In the genomic region with DNA sequence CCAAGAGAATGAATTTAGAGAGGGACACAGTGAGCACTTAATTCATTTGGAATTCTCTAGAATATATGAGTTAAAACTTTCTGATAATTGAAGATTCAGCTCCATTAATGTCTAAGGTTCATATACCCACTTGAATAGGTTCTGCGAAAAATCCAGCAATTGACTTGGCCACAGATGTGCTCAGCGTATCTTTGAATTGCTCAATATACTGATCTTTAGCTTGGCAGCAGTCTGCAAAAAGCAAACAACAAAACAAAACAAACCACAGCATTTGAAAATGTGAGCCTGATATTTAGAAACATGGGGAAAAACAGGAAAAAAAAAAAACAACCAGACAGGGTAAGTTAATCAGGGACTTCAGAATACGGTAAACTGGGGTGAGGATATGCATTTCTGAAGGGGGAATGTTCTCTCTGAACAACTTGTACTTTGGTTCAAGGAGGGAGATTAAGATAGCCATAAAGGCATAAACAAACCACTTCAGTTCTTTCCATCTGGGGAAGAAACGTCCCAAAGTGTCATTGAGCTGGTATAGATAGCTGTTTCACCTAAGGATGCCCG, we compare ENCODE assay signal across 18 cellular contexts. TPM values are rescaled to one million over a fixed set of nuclear protein-coding genes. Genes with fewer than 3 reads are reported as not detected.
DNase-seq lines count a peak whose midpoint lies in the region; ATAC-seq, FAIRE-seq and TF ChIP-seq lines count a peak whose summit lies in the region.
"Had no signal": no experiment of that assay in that cellular context is flagged by ENCODE, and none has a peak within 500 bp of the region (broad histone marks: within the 10 kb centered on the region; RNA-seq: fewer than 3 reads in every experiment).

No MANE protein-coding gene starts in this region.

- H3K36me3 Mint-ChIP-seq in stimulated activated memory B cell treated with anti-CD40 and anti-IgM and Interleukin-4, amounts not matched to agents 10 μg/mL and 1 μg/mL and 100 μg/mL, for 72 hours = no peaks in the 10 kb centered on the region

- FAIRE-seq in HepG2 (lab: Jason Lieb, UNC) (no peak), small intestine (lab: Jason Lieb, UNC) (no peak)

- peak; percentile 75 for DNase-seq in NCI-H1105 treated with DMSO at 0.1 percent for 48 hours (lab: John Stamatoyannopoulos, UW)
- DNase-seq in amniotic epithelial cell (ENCODE audit: low read depth) = peak; percentile 72
- no peak for DNase-seq in HepG2 (ENCODE audit: low spot score)
- DNase-seq in small intestine = peak; percentile 21
- no peak for DNase-seq in iPS-NIHi11 (ENCODE audit: low spot score)
- DNase-seq in gastrocnemius medialis = no peak
- DNase-seq: EL, NCI-H1417 treated with DMSO at 0.1 percent for 48 hours, NCI-H1930, NCI-H2171 treated with DMSO at 0.1 percent for 48 hours, NCI-H446 treated with DMSO at 0.1 percent for 48 hours, NCI-H774 had no signal

- H3K27me3 ChIP-seq in HepG2 (ENCODE audit: control insufficient read depth in 1 of 2, insufficient read depth in 2 of 2, low read length in 2 of 2) (no peaks in the 10 kb centered on the region; a peak in 1 of 5 replicates), small intestine (ENCODE audit: control insufficient read depth in 2 of 2, insufficient read depth in 2 of 2, low read length in 2 of 2) (no peaks in the 10 kb centered on the region), gastrocnemius medialis (no peaks in the 10 kb centered on the region)
- H3K27me3 ChIP-seq: SJSA1 had no signal

- no peak overlapping the region for H2AFZ ChIP-seq in HepG2 (ENCODE audit: low read length)

- no peak overlapping the region for H3K4me3 ChIP-seq in HepG2 (replicated peaks in 1 of 3; ENCODE audit: insufficient read depth in 1 of 3, low read depth in 2 of 3, low read length in 3 of 3)
- H3K4me3 ChIP-seq in small intestine (ENCODE audit: low read depth in 1 of 2, low read length in 2 of 2) = no peak overlapping the region
- no peak overlapping the region for H3K4me3 ChIP-seq in gastrocnemius medialis
- H3K4me3 ChIP-seq: HAP-1, SJSA1 had no signal

- no peak for TF ChIP-seq RAD21 in HepG2 (CRISPR knock-in tag; IDR thresholded peaks at IDR 0.05)

- no TSS peak for BruUV-seq in HepG2 (replicated peaks; lab: Mats Ljungman, UMichigan)

- H3K4me3 Mint-ChIP-seq in stimulated activated memory B cell treated with anti-CD40 and anti-IgM and Interleukin-4, amounts not matched to agents 10 μg/mL and 1 μg/mL and 100 μg/mL, for 72 hours = no peak overlapping the region

- peak overlapping the region; percentile 53; the same call in 1 of the 2 replicates for H3K4me2 ChIP-seq in HepG2 (ENCODE audit: low read depth, low read length)

- no peak overlapping the region for H3K27ac Mint-ChIP-seq in stimulated activated memory B cell treated with anti-CD40 and anti-IgM and Interleukin-4, amounts not matched to agents 10 μg/mL and 1 μg/mL and 100 μg/mL, for 72 hours

- ATAC-seq in HepG2 = peak; percentile 58; the same call in 1 of the 3 replicates
- ATAC-seq in stimulated activated memory B cell treated with anti-CD40 and anti-IgM and Interleukin-4, amounts not matched to agents 10 μg/mL and 1 μg/mL and 100 μg/mL, for 72 hours = no peak
- no peak for ATAC-seq in gastrocnemius medialis

- TF ChIP-seq POLR2A in HepG2 (IDR thresholded peaks at IDR 0.05; ENCODE audit: insufficient read depth in 1 of 2, low read depth in 2 of 2, low read length in 2 of 2) (no peak), gastrocnemius medialis (IDR thresholded peaks at IDR 0.05) (no peak)

- H3K9me3 ChIP-seq in HepG2 (ENCODE audit: low read length) (no peaks in the 10 kb centered on the region), small intestine (ENCODE audit: control insufficient read depth, low read depth) (no peaks in the 10 kb centered on the region), gastrocnemius medialis (no peaks in the 10 kb centered on the region)
- H3K9me3 ChIP-seq: HAP-1, SJSA1 had no signal

- in situ Hi-C loops in HepG2 (cut with HindIII; ENCODE audit: extremely low pct_ligation_motif_present, low pct_unique_long_range_greater_than_20kb) (no loop called here), gastrocnemius medialis (cut with MboI; ENCODE audit: low sequenced_read_pairs in 4 of 4) (no loop called here)

- no peaks in the 10 kb centered on the region for H3K4me1 Mint-ChIP-seq in stimulated activated memory B cell treated with anti-CD40 and anti-IgM and Interleukin-4, amounts not matched to agents 10 μg/mL and 1 μg/mL and 100 μg/mL, for 72 hours

- TF ChIP-seq CTCF in HepG2 (CRISPR knock-in tag; IDR thresholded peaks at IDR 0.05) (no peak), gastrocnemius medialis (IDR thresholded peaks at IDR 0.05 in 4 of 5, conservative IDR thresholded peaks at IDR 0.05 in 1 of 5) (no peak)

- no peaks in the 10 kb centered on the region for H4K20me1 ChIP-seq in HepG2 (ENCODE audit: insufficient read depth, low read length)

- no peak overlapping the region for H3K9ac ChIP-seq in HepG2 (ENCODE audit: insufficient read depth, low read depth, low read length)

- H3K79me2 ChIP-seq in HepG2 (ENCODE audit: insufficient read depth, low read length) = no peaks in the 10 kb centered on the region

- H3K27ac ChIP-seq in HepG2 (ENCODE audit: extremely low read length, insufficient read depth, low read length) (no peak overlapping the region), small intestine (ENCODE audit: low read depth in 1 of 2, low read length in 1 of 2) (no peak overlapping the region), gastrocnemius medialis (no peak overlapping the region)
- H3K27ac ChIP-seq: C4-2B, SJSA1 had no signal

- POLR2A ChIA-PET in HepG2 (lab: Yijun Ruan, JAX) = interaction anchor here (1.0 kb wide), 1 partner anchor 187 kb away, joined by 3 read pairs; a partner anchor contains a TSS

- CTCF ChIA-PET in HepG2 (lab: Yijun Ruan, JAX; ENCODE audit: low intra/inter-chr PET ratio, low total read pairs) = no interaction called here

- peaks cover 34% of the 10 kb centered on the region for H3K4me1 ChIP-seq in HepG2 (ENCODE audit: insufficient read depth, low read length)
- no peaks in the 10 kb centered on the region for H3K4me1 ChIP-seq in small intestine (ENCODE audit: control insufficient read depth in 2 of 2, insufficient read depth in 1 of 2, low read depth in 1 of 2, low read length in 1 of 2)
- H3K4me1 ChIP-seq in gastrocnemius medialis = no peaks in the 10 kb centered on the region
- H3K4me1 ChIP-seq: HAP-1, SJSA1 had no signal

- 12% methylated on average over 5 of the region's 5 CpGs for WGBS in HepG2 (ENCODE audit: low lambda C conversion rate)
- 12 to 44% (median 20%) methylated on average over 5 of the region's 5 CpGs for WGBS in small intestine, 3 donors

- no peak for TF ChIP-seq EP300 in HepG2 (IDR thresholded peaks at IDR 0.05; ENCODE audit: low read depth in 2 of 2, low read length in 2 of 2)
- TF ChIP-seq EP300 in HepG2 (CRISPR knock-in tag; IDR thresholded peaks at IDR 0.05; ENCODE audit: borderline replicate concordance) = no peak

- H3K27me3 Mint-ChIP-seq in stimulated activated memory B cell treated with anti-CD40 and anti-IgM and Interleukin-4, amounts not matched to agents 10 μg/mL and 1 μg/mL and 100 μg/mL, for 72 hours = peaks cover 29% of the 10 kb centered on the region

- H3K36me3 ChIP-seq in HepG2 (replicated peaks in 1 of 2; ENCODE audit: control insufficient read depth in 1 of 2, insufficient read depth in 2 of 2, low read length in 2 of 2) = no peaks in the 10 kb centered on the region
- H3K36me3 ChIP-seq in small intestine (ENCODE audit: control insufficient read depth in 2 of 2, insufficient read depth in 2 of 2, low read length in 2 of 2) = no peaks in the 10 kb centered on the region
- no peaks in the 10 kb centered on the region for H3K36me3 ChIP-seq in gastrocnemius medialis
- H3K36me3 ChIP-seq: HAP-1, SJSA1 had no signal

- intact Hi-C loops in HepG2 (cut with micrococcal nuclease; ENCODE audit: unreplicated experiment) (loop anchor here (10.0 kb wide), 1 partner anchor 298 kb away; no protein-coding TSS in a partner anchor), gastrocnemius medialis (cut with DNase I; ENCODE audit: low total_unique reads) (no loop called here)

- no peaks in the 10 kb centered on the region for H3K9me3 Mint-ChIP-seq in stimulated activated memory B cell treated with anti-CD40 and anti-IgM and Interleukin-4, amounts not matched to agents 10 μg/mL and 1 μg/mL and 100 μg/mL, for 72 hours

TF ChIP-seq in HepG2, 621 proteins besides CTCF, POLR2A, EP300 and RAD21:
- TF ChIP-seq CEBPB (IDR thresholded peaks at IDR 0.05; ENCODE audit: borderline replicate concordance, low read depth, low read length) = peak; percentile 85; the same call in 1 of the 2 replicates
- TF ChIP-seq CEBPG (CRISPR knock-in tag; IDR thresholded peaks at IDR 0.05) = peak; percentile 40; the same call in 1 of the 2 replicates
- TF ChIP-seq GATAD2A (CRISPR knock-in tag; IDR thresholded peaks at IDR 0.05) = peak; percentile 18; the same call in 1 of the 2 replicates
- no peak for TF ChIP-seq MAFF (IDR thresholded peaks at IDR 0.05; ENCODE audit: low read depth, low read length)

RNA-seq across cellular contexts. Expression of a gene that starts 21.4 kb away (rescaled TPM):
- 0.13 TPM in 1 of 2 replicates, not detected in the other for total RNA-seq in HepG2 (2016; rRNA removed; fragmentation: Illumina TruSeq; extraction: Trizol)
- total RNA-seq in HepG2 (2016; cell fraction: cytosol; rRNA removed; fragmentation: Illumina TruSeq; extraction: Trizol; ENCODE audit: low read depth) = not detected in 2 replicates
- 0.19 TPM in 1 of 2 replicates, not detected in the other for total RNA-seq in HepG2 (2016; cell fraction: insoluble cytoplasmic fraction; rRNA removed; fragmentation: Illumina TruSeq; extraction: Trizol)
- total RNA-seq in HepG2 (2016; cell fraction: membrane; rRNA removed; fragmentation: Illumina TruSeq; extraction: Trizol) = not detected in 2 replicates
- not detected in 2 replicates for total RNA-seq in HepG2 (2016; cell fraction: nucleus; rRNA removed; fragmentation: Illumina TruSeq; extraction: Trizol)
- 0.04 and 0.05 TPM in 2 replicates for polyA plus RNA-seq in HepG2 (2011; rRNA removed)
- polyA plus RNA-seq in HepG2 (2011; cell fraction: cytosol; rRNA removed) = not detected in 2 replicates
- not detected in 2 replicates for polyA plus RNA-seq in HepG2 (2011; cell fraction: nucleus; rRNA removed)
- polyA plus RNA-seq in HepG2 (2012) = 0.19 TPM in 1 of 2 replicates, not detected in the other
- polyA plus RNA-seq in HepG2 (2016; cell fraction: cytosol; fragmentation: Illumina TruSeq; extraction: Trizol; ENCODE audit: low read depth) = not detected in 2 replicates
- 0.14 and 0.30 TPM in 2 replicates for polyA plus RNA-seq in HepG2 (2016; cell fraction: insoluble cytoplasmic fraction; fragmentation: Illumina TruSeq; extraction: Trizol; ENCODE audit: low read depth)
- not detected in 2 replicates for polyA plus RNA-seq in HepG2 (2016; cell fraction: membrane; fragmentation: Illumina TruSeq; extraction: Trizol; ENCODE audit: low read depth)
- not detected in 2 replicates for polyA plus RNA-seq in HepG2 (2016; cell fraction: nucleus; fragmentation: Illumina TruSeq; extraction: Trizol; ENCODE audit: insufficient read depth, low read depth)
- 0.08 TPM in 1 of 2 replicates, not detected in the other for polyA minus RNA-seq in HepG2 (2011; rRNA and poly(A)+ RNA removed; ENCODE audit: low replicate concordance)
- polyA minus RNA-seq in HepG2 (2011; cell fraction: cytosol; rRNA and poly(A)+ RNA removed) = not detected in 2 replicates
- polyA minus RNA-seq in HepG2 (2011; cell fraction: nucleus; rRNA and poly(A)+ RNA removed) = not detected in 2 replicates
- 1 to 10 TPM in 1 of 3 donors, under 1 TPM in 2; 0.31 to 1.1 (median 0.81) TPM for polyA plus RNA-seq in small intestine
- total RNA-seq in gastrocnemius medialis = under 1 TPM in 2 of 4 donors, not detected in 2; 0.20 TPM
- total RNA-seq: HT-29, LHCN-M2, SJSA1 had no signal

Comparison
In these comparisons a context has a peak if more than half of its experiments do, and no peak if none do; other contexts are left out.
1. DNase-seq: peak in NCI-H1105 treated with DMSO at 0.1 percent for 48 hours (single experiment), amniotic epithelial cell (single experiment) and small intestine (single experiment); none in HepG2 (single experiment), iPS-NIHi11 (single experiment) and gastrocnemius medialis (0 of 2).